Comparison of ENCODE assay signal across 8 cellular contexts in genomic region chr7:66114743-66115727, GRCh38. TPM values are rescaled to one million over a fixed set of nuclear protein-coding genes. Genes with fewer than 3 reads are reported as not detected.
A peak's percentile ranks its signal among the peaks of the same experiment; 100 is the strongest.
DNase-seq lines count a peak whose midpoint lies in the region; ATAC-seq and TF ChIP-seq lines count a peak whose summit lies in the region.

TSS of gene CRCP (plus strand) at chr7:66114847. CDS start at chr7:66114963, 116 bp downstream.

- H3K27ac Mint-ChIP-seq in CD8-positive, alpha-beta T cell = peak within 1 kb of the TSS; percentile 97
- peak within 1 kb of the TSS; percentile 97 for H3K27ac Mint-ChIP-seq in activated CD8-positive, alpha-beta T cell treated with anti-CD3 and anti-CD28 coated beads for 36 hours

- H3K4me1 Mint-ChIP-seq in CD8-positive, alpha-beta T cell (ENCODE audit: low read depth) = peaks cover 50% of the 10 kb centered on the region
- peaks cover 44% of the 10 kb centered on the region for H3K4me1 Mint-ChIP-seq in activated CD8-positive, alpha-beta T cell treated with anti-CD3 and anti-CD28 coated beads for 36 hours (ENCODE audit: low read depth)

- H3K4me3 Mint-ChIP-seq in CD8-positive, alpha-beta T cell = peak within 1 kb of the TSS; percentile 98
- H3K4me3 Mint-ChIP-seq in activated CD8-positive, alpha-beta T cell treated with anti-CD3 and anti-CD28 coated beads for 36 hours = peak within 1 kb of the TSS; percentile 99

- no peaks in the 10 kb centered on the region for H3K27me3 ChIP-seq in CD8-positive, alpha-beta T cell (ENCODE audit: insufficient read depth, low read length)

- intact Hi-C loops in CD8-positive, alpha-beta T cell (cut with DNase I, micrococcal nuclease) = loop anchor here (1.0 to 10.0 kb wide), 12 partner anchors 40 to 1438 kb away; partner anchors contain the start of genes ASL (in 2 of the 2), GUSB (in 2 of the 2), VKORC1L1 (in 2 of the 2) and TPST1 (in 1 of the 2)
- intact Hi-C loops in activated CD8-positive, alpha-beta T cell treated with anti-CD3 and anti-CD28 coated beads for 36 hours (cut with micrococcal nuclease) = no loop called here

- H3K36me3 Mint-ChIP-seq in CD8-positive, alpha-beta T cell = peaks cover 28% of the 10 kb centered on the region
- peaks cover 30% of the 10 kb centered on the region for H3K36me3 Mint-ChIP-seq in activated CD8-positive, alpha-beta T cell treated with anti-CD3 and anti-CD28 coated beads for 36 hours (ENCODE audit: low read depth)

- no peaks in the 10 kb centered on the region for H3K36me3 ChIP-seq in CD8-positive, alpha-beta T cell (ENCODE audit: insufficient read depth, low read length)

- no peak for TF ChIP-seq CTCF in CD8-positive, alpha-beta T cell (IDR thresholded peaks at IDR 0.05)
- TF ChIP-seq CTCF in activated CD8-positive, alpha-beta T cell treated with anti-CD3 and anti-CD28 coated beads for 36 hours (IDR thresholded peaks at IDR 0.05) = no peak

- CTCF ChIA-PET in CD8-positive, alpha-beta T cell (lab: Charles Lee) = interaction anchor here (1.2 kb wide), 1 partner anchor 29 kb away, joined by 3 read pairs; no protein-coding TSS in a partner anchor
- CTCF ChIA-PET in activated CD8-positive, alpha-beta T cell treated with anti-CD3 and anti-CD28 coated beads for 36 hours (lab: Charles Lee) = interaction anchor here (1.2 to 1.5 kb wide), 2 partner anchors 40 to 299 kb away, joined by 3 to 5 read pairs; partner anchors contain the start of gene ASL

- POLR2A ChIA-PET in CD8-positive, alpha-beta T cell (lab: Charles Lee) = interaction anchor here (0.6 to 1.6 kb wide), 5 partner anchors 10 to 379 kb away, joined by 3 to 5 read pairs (median 4); no protein-coding TSS in a partner anchor
- POLR2A ChIA-PET in activated CD8-positive, alpha-beta T cell treated with anti-CD3 and anti-CD28 coated beads for 36 hours (lab: Charles Lee) = interaction anchor here (0.6 to 1.5 kb wide), 5 partner anchors 10 to 378 kb away, joined by 3 to 7 read pairs (median 5); no protein-coding TSS in a partner anchor

- peak; percentile 91 for ATAC-seq in CD8-positive, alpha-beta T cell
- ATAC-seq in GM19351 (IDR thresholded peaks at IDR 0.05; ENCODE audit: unreplicated experiment) = peak; percentile 90
- peak; percentile 87 for ATAC-seq in HG03520 (IDR thresholded peaks at IDR 0.05; ENCODE audit: unreplicated experiment)
- peak; percentile 93 for ATAC-seq in activated CD8-positive, alpha-beta T cell treated with anti-CD3 and anti-CD28 coated beads for 36 hours

- no peaks in the 10 kb centered on the region for H3K9me3 Mint-ChIP-seq in CD8-positive, alpha-beta T cell
- no peaks in the 10 kb centered on the region for H3K9me3 Mint-ChIP-seq in activated CD8-positive, alpha-beta T cell treated with anti-CD3 and anti-CD28 coated beads for 36 hours

- H3K4me1 ChIP-seq in CD8-positive, alpha-beta T cell (ENCODE audit: insufficient read depth, low read length) = peaks cover 35% of the 10 kb centered on the region

- H3K27me3 Mint-ChIP-seq in CD8-positive, alpha-beta T cell (ENCODE audit: low read depth) = no peaks in the 10 kb centered on the region
- H3K27me3 Mint-ChIP-seq in activated CD8-positive, alpha-beta T cell treated with anti-CD3 and anti-CD28 coated beads for 36 hours = no peaks in the 10 kb centered on the region

- DNase-seq in CD8-positive, alpha-beta T cell = peak; percentile 74 to 89 (median 85)
- DNase-seq in NCI-H82 treated with DMSO at 0.1 percent for 48 hours (lab: John Stamatoyannopoulos, UW; ENCODE audit: unreplicated experiment) (peak; percentile 9), lung microvascular endothelial cell (ENCODE audit: low read depth in 2 of 2) (peak; percentile 80 to 82)
- peak; percentile 87 for DNase-seq in activated CD8-positive, alpha-beta T cell treated with anti-CD3 and anti-CD28 coated beads for 36 hours
- peak; percentile 85 for DNase-seq in effector CD4-positive, alpha-beta T cell
- peak; percentile 64 to 75 (median 67) for DNase-seq in stimulated activated CD4-positive, alpha-beta T cell treated with anti-CD3 and anti-CD28 coated beads, TNF-alpha, amount 100 ng/mL, for 48 hours (ENCODE audit: low read depth in 3 of 3)

- peak within 1 kb of the TSS; percentile 93 for H3K27ac ChIP-seq in CD8-positive, alpha-beta T cell (ENCODE audit: low read depth, low read length)

- H3K9me3 ChIP-seq in CD8-positive, alpha-beta T cell (ENCODE audit: low read length) = no peaks in the 10 kb centered on the region

- peak within 1 kb of the TSS; percentile 95 for H3K4me3 ChIP-seq in CD8-positive, alpha-beta T cell (ENCODE audit: low read depth, low read length)

RNA-seq across cellular contexts. Expression of gene CRCP, which starts in this region (rescaled TPM):
- 10 to 100 TPM; 38.0 to 42.4 TPM for total RNA-seq in CD8-positive, alpha-beta T cell
- 10 to 100 TPM; 25.5 to 25.9 TPM for total RNA-seq in activated CD8-positive, alpha-beta T cell treated with anti-CD3 and anti-CD28 coated beads for 36 hours
- total RNA-seq in lung microvascular endothelial cell = 19.2 and 27.0 TPM in 2 replicates

Comparison
In these comparisons a context has a peak if more than half of its experiments do, and no peak if none do; other contexts are left out.
1. Peak in every context shown above with its lines: DNase-seq, ATAC-seq, H3K4me3 ChIP-seq and H3K27ac ChIP-seq.
2. DNase-seq: peak in every context shown above with its lines; median percentile 87 in activated CD8-positive, alpha-beta T cell treated with anti-CD3 and anti-CD28 coated beads for 36 hours; 85 in CD8-positive, alpha-beta T cell; 85 in effector CD4-positive, alpha-beta T cell; 81 in lung microvascular endothelial cell; 67 in stimulated activated CD4-positive, alpha-beta T cell treated with anti-CD3 and anti-CD28 coated beads, TNF-alpha, amount 100 ng/mL, for 48 hours; 9 in NCI-H82 treated with DMSO at 0.1 percent for 48 hours.